Comparison of ENCODE assay signal across 1 cellular context in genomic region chr7:155662343-155663043, GRCh38.
TF ChIP-seq lines count a peak whose summit lies in the region.

No MANE protein-coding gene starts in this region.

TF ChIP-seq in H1, 55 proteins besides CTCF, POLR2A, EP300 and RAD21:
- TF ChIP-seq KDM5A (IDR thresholded peaks at IDR 0.05; ENCODE audit: low read length) = no peak
- no peak for TF ChIP-seq JUND (IDR thresholded peaks at IDR 0.05; ENCODE audit: low read length)
- TF ChIP-seq RFX5 (IDR thresholded peaks at IDR 0.05; ENCODE audit: borderline replicate concordance, low read depth, low read length) = no peak
- TF ChIP-seq, protein P1, sequence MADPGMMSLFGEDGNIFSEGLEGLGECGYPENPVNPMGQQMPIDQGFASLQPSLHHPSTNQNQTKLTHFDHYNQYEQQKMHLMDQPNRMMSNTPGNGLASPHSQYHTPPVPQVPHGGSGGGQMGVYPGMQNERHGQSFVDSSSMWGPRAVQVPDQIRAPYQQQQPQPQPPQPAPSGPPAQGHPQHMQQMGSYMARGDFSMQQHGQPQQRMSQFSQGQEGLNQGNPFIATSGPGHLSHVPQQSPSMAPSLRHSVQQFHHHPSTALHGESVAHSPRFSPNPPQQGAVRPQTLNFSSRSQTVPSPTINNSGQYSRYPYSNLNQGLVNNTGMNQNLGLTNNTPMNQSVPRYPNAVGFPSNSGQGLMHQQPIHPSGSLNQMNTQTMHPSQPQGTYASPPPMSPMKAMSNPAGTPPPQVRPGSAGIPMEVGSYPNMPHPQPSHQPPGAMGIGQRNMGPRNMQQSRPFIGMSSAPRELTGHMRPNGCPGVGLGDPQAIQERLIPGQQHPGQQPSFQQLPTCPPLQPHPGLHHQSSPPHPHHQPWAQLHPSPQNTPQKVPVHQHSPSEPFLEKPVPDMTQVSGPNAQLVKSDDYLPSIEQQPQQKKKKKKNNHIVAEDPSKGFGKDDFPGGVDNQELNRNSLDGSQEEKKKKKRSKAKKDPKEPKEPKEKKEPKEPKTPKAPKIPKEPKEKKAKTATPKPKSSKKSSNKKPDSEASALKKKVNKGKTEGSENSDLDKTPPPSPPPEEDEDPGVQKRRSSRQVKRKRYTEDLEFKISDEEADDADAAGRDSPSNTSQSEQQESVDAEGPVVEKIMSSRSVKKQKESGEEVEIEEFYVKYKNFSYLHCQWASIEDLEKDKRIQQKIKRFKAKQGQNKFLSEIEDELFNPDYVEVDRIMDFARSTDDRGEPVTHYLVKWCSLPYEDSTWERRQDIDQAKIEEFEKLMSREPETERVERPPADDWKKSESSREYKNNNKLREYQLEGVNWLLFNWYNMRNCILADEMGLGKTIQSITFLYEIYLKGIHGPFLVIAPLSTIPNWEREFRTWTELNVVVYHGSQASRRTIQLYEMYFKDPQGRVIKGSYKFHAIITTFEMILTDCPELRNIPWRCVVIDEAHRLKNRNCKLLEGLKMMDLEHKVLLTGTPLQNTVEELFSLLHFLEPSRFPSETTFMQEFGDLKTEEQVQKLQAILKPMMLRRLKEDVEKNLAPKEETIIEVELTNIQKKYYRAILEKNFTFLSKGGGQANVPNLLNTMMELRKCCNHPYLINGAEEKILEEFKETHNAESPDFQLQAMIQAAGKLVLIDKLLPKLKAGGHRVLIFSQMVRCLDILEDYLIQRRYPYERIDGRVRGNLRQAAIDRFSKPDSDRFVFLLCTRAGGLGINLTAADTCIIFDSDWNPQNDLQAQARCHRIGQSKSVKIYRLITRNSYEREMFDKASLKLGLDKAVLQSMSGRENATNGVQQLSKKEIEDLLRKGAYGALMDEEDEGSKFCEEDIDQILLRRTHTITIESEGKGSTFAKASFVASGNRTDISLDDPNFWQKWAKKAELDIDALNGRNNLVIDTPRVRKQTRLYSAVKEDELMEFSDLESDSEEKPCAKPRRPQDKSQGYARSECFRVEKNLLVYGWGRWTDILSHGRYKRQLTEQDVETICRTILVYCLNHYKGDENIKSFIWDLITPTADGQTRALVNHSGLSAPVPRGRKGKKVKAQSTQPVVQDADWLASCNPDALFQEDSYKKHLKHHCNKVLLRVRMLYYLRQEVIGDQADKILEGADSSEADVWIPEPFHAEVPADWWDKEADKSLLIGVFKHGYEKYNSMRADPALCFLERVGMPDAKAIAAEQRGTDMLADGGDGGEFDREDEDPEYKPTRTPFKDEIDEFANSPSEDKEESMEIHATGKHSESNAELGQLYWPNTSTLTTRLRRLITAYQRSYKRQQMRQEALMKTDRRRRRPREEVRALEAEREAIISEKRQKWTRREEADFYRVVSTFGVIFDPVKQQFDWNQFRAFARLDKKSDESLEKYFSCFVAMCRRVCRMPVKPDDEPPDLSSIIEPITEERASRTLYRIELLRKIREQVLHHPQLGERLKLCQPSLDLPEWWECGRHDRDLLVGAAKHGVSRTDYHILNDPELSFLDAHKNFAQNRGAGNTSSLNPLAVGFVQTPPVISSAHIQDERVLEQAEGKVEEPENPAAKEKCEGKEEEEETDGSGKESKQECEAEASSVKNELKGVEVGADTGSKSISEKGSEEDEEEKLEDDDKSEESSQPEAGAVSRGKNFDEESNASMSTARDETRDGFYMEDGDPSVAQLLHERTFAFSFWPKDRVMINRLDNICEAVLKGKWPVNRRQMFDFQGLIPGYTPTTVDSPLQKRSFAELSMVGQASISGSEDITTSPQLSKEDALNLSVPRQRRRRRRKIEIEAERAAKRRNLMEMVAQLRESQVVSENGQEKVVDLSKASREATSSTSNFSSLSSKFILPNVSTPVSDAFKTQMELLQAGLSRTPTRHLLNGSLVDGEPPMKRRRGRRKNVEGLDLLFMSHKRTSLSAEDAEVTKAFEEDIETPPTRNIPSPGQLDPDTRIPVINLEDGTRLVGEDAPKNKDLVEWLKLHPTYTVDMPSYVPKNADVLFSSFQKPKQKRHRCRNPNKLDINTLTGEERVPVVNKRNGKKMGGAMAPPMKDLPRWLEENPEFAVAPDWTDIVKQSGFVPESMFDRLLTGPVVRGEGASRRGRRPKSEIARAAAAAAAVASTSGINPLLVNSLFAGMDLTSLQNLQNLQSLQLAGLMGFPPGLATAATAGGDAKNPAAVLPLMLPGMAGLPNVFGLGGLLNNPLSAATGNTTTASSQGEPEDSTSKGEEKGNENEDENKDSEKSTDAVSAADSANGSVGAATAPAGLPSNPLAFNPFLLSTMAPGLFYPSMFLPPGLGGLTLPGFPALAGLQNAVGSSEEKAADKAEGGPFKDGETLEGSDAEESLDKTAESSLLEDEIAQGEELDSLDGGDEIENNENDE (IDR thresholded peaks at IDR 0.05; ENCODE audit: insufficient replicate concordance, low read length) = no peak
- no peak for TF ChIP-seq MAFK (IDR thresholded peaks at IDR 0.05; ENCODE audit: low read depth, low read length)
- no peak for TF ChIP-seq SUZ12 (IDR thresholded peaks at IDR 0.05; ENCODE audit: low read length)
